In genomic region chr9:129442791-129443511, GRCh38 we compare ENCODE assay signal across 14 cellular contexts.
A peak's percentile ranks its signal among the peaks of the same experiment; 100 is the strongest.
DNase-seq lines count a peak whose midpoint lies in the region; ATAC-seq and TF ChIP-seq lines count a peak whose summit lies in the region.
"Had no signal": no experiment of that assay in that cellular context is flagged by ENCODE, and none has a peak within 500 bp of the region (broad histone marks: within the 10 kb centered on the region; RNA-seq: fewer than 3 reads in every experiment).

No MANE protein-coding gene starts in this region.

- H3K4me3 ChIP-seq in duodenal mucosa (ENCODE audit: low read depth in 1 of 2, low read length in 2 of 2), result peak overlapping the region; percentile 11 to 37
- no peak overlapping the region for H3K4me3 ChIP-seq in mucosa of descending colon
- H3K4me3 ChIP-seq in upper lobe of right lung, result no peak overlapping the region
- H3K4me3 ChIP-seq: gastrocnemius medialis had no signal

- DNase-seq in mucosa of descending colon, result peak; percentile 74 to 79 (median 76)
- DNase-seq in upper lobe of right lung, result no peak
- DNase-seq in middle frontal gyrus (ENCODE audit: extremely low spot score, low spot score), result no peak
- DNase-seq in head of caudate nucleus, result no peak
- DNase-seq in NCI-H1436 treated with DMSO at 0.1 percent for 48 hours (lab: John Stamatoyannopoulos, UW), result no peak
- DNase-seq: activated naive CD4-positive, alpha-beta T cell treated with anti-CD3 and anti-CD28 coated beads, Interleukin-2, amount 10 ng/mL, durations not matched to agents 7 days and 5 days; gastrocnemius medialis; NCI-H1092; NCI-H2227 treated with DMSO at 0.1 percent for 48 hours; SIG-M5; stimulated activated CD4-positive, alpha-beta T cell treated with anti-CD3 and anti-CD28 coated beads, Interleukin-4, amount 100 ng/mL, for 1 hour; T-helper 9 cell had no signal

- ATAC-seq in mucosa of descending colon, result peak; percentile 91
- ATAC-seq in upper lobe of right lung, result peak; percentile 18
- ATAC-seq: gastrocnemius medialis had no signal

- peak overlapping the region in 1 of 2 donors; percentile 18 for H3K9ac ChIP-seq in duodenal mucosa (ENCODE audit: low read depth in 1 of 2, low read length in 2 of 2)

- intact Hi-C loops in mucosa of descending colon (cut with DNase I, micrococcal nuclease) (no loop called here), upper lobe of right lung (cut with DNase I) (no loop called here), head of caudate nucleus (cut with DNase I) (no loop called here)

- H3K27me3 ChIP-seq in duodenal mucosa (ENCODE audit: control insufficient read depth in 1 of 2, insufficient read depth in 2 of 2, low read length in 2 of 2), result peaks cover 12 to 16% of the 10 kb centered on the region in 2 donors
- H3K27me3 ChIP-seq in upper lobe of right lung, result no peaks in the 10 kb centered on the region

- TF ChIP-seq CTCF in mucosa of descending colon (IDR thresholded peaks at IDR 0.05) (no peak), upper lobe of right lung (IDR thresholded peaks at IDR 0.05) (no peak)

- no peaks in the 10 kb centered on the region for H3K36me3 ChIP-seq in KOPT-K1 (ENCODE audit: insufficient read depth, low read length)
- no peaks in the 10 kb centered on the region for H3K36me3 ChIP-seq in duodenal mucosa (ENCODE audit: control insufficient read depth in 1 of 2, insufficient read depth in 2 of 2, low read length in 2 of 2)
- no peaks in the 10 kb centered on the region for H3K36me3 ChIP-seq in mucosa of descending colon (ENCODE audit: low read depth)
- no peaks in the 10 kb centered on the region for H3K36me3 ChIP-seq in upper lobe of right lung
- H3K36me3 ChIP-seq: gastrocnemius medialis had no signal

- H3K4me1 ChIP-seq in duodenal mucosa (ENCODE audit: control insufficient read depth in 1 of 2, insufficient read depth in 2 of 2, low read length in 2 of 2) (peaks cover 12 to 15% of the 10 kb centered on the region in 2 donors), mucosa of descending colon (ENCODE audit: low read depth) (peaks cover 13% of the 10 kb centered on the region), upper lobe of right lung (peaks cover 7% of the 10 kb centered on the region)

- H3K9me3 ChIP-seq in KOPT-K1 (ENCODE audit: insufficient read depth, low read length, poor library complexity, severe bottlenecking) (peaks cover 6% of the 10 kb centered on the region), duodenal mucosa (ENCODE audit: control insufficient read depth in 1 of 2, low read length in 2 of 2) (peaks cover 0 to 2% of the 10 kb centered on the region in 2 donors), mucosa of descending colon (no peaks in the 10 kb centered on the region), upper lobe of right lung (no peaks in the 10 kb centered on the region)
- H3K9me3 ChIP-seq: gastrocnemius medialis had no signal

- H3K27ac ChIP-seq in KOPT-K1 (ENCODE audit: low read depth, low read length, poor library complexity, severe bottlenecking) (peak overlapping the region; percentile 47), duodenal mucosa (ENCODE audit: low read depth, low read length) (no peak overlapping the region), upper lobe of right lung (no peak overlapping the region)
- H3K27ac ChIP-seq: gastrocnemius medialis had no signal

Comparison
In these comparisons a context has a peak if more than half of its experiments do, and no peak if none do; other contexts are left out.
1. H3K4me3 ChIP-seq: peak in duodenal mucosa (2 of 2); none in mucosa of descending colon (single experiment) and upper lobe of right lung (single experiment).
2. DNase-seq: peak in mucosa of descending colon (3 of 3); none in upper lobe of right lung (single experiment), middle frontal gyrus (single experiment), head of caudate nucleus (0 of 42) and NCI-H1436 treated with DMSO at 0.1 percent for 48 hours (single experiment).